ENCODE assay signal across 8 cellular contexts in genomic region chr20:48920527-48921167, GRCh38. TPM values are rescaled to one million over a fixed set of nuclear protein-coding genes. Genes with fewer than 3 reads are reported as not detected.
A peak's percentile ranks its signal among the peaks of the same experiment; 100 is the strongest.
DNase-seq lines count a peak whose midpoint lies in the region; ATAC-seq and TF ChIP-seq lines count a peak whose summit lies in the region.

No MANE protein-coding gene starts in this region.

- H3K4me1 ChIP-seq in SK-N-SH (ENCODE audit: control insufficient read depth in 1 of 2, insufficient read depth in 2 of 2, low read depth in 1 of 2, low read length in 1 of 2) (peaks cover 9 to 17% of the 10 kb centered on the region in 2 experiments; a peak in 3 of 4 replicates), adipocyte (ENCODE audit: control insufficient read depth, insufficient read depth, low read length) (peaks cover 31% of the 10 kb centered on the region), left lung (peaks cover 26 to 43% of the 10 kb centered on the region in 2 donors)

- H3K9ac ChIP-seq in SK-N-SH: peak overlapping the region; percentile 88
- peak overlapping the region; percentile 92 for H3K9ac ChIP-seq in adipocyte (ENCODE audit: low read length)

- H3K27ac ChIP-seq in SK-N-SH (ENCODE audit: low read depth in 2 of 2, low read length in 1 of 2) (peak overlapping the region in 1 of 2 experiments; percentile 77; a peak in 2 of 4 replicates), left lung (peak overlapping the region; percentile 96), temporal lobe (ENCODE audit: low read depth, low read length) (peak overlapping the region; percentile 93)

- CTCF ChIA-PET in SK-N-SH (lab: Yijun Ruan, JAX): interaction anchor here (0.8 to 2.8 kb wide), 4 partner anchors 14 to 297 kb away, joined by 3 to 12 read pairs (median 3); no protein-coding TSS in a partner anchor

- no peak for DNase-seq in SK-N-SH
- no peak for DNase-seq in adipocyte (ENCODE audit: low read depth)
- no peak for DNase-seq in left lung
- DNase-seq in NCI-H748 (lab: John Stamatoyannopoulos, UW; ENCODE audit: unreplicated experiment): no peak

- H4K20me1 ChIP-seq in SK-N-SH (ENCODE audit: insufficient read depth): peaks cover 21% of the 10 kb centered on the region

- peaks cover 17% of the 10 kb centered on the region for H3F3A ChIP-seq in SK-N-SH (replicated peaks; ENCODE audit: insufficient read depth)

- no peaks in the 10 kb centered on the region for H3K9me2 ChIP-seq in SK-N-SH

- H3K4me3 ChIP-seq in SK-N-SH (ENCODE audit: low read depth in 2 of 2, low read length in 1 of 2) (peak overlapping the region; percentile 80 to 92), adipocyte (ENCODE audit: low read length) (peak overlapping the region; percentile 94), left lung (peak overlapping the region; percentile 85 to 92)

- intact Hi-C loops in left lung (cut with DNase I): no loop called here

- H3K79me2 ChIP-seq in SK-N-SH (ENCODE audit: insufficient read depth): peaks cover 43% of the 10 kb centered on the region

- no peaks in the 10 kb centered on the region for H3K9me3 ChIP-seq in SK-N-SH
- no peaks in the 10 kb centered on the region for H3K9me3 ChIP-seq in adipocyte (ENCODE audit: control insufficient read depth, low read length)
- H3K9me3 ChIP-seq in left lung: no peaks in the 10 kb centered on the region

- no peak for TF ChIP-seq RAD21 in SK-N-SH (IDR thresholded peaks at IDR 0.05; ENCODE audit: low read length)

- no peak for TF ChIP-seq CTCF in SK-N-SH (IDR thresholded peaks at IDR 0.05)
- TF ChIP-seq CTCF in left lung (IDR thresholded peaks at IDR 0.05): no peak

- H3K36me3 ChIP-seq in SK-N-SH (replicated peaks in 1 of 2; ENCODE audit: control insufficient read depth in 1 of 2, insufficient read depth in 2 of 2, low read length in 1 of 2) (peaks cover 0 to 5% of the 10 kb centered on the region in 2 experiments), adipocyte (ENCODE audit: control insufficient read depth, insufficient read depth, low read length, severe bottlenecking) (no peaks in the 10 kb centered on the region), left lung (no peaks in the 10 kb centered on the region)

- no peaks in the 10 kb centered on the region for H3K27me3 ChIP-seq in SK-N-SH (ENCODE audit: insufficient read depth)
- peaks cover 8% of the 10 kb centered on the region for H3K27me3 ChIP-seq in adipocyte (replicated peaks; ENCODE audit: control insufficient read depth, insufficient read depth, low read length)
- no peaks in the 10 kb centered on the region for H3K27me3 ChIP-seq in left lung

- 25% methylated on average over 10 of the region's 10 CpGs for WGBS in SK-N-SH (ENCODE audit: low lambda C conversion rate)

- H2AFZ ChIP-seq in SK-N-SH (ENCODE audit: low read depth): peak overlapping the region; percentile 89

- ATAC-seq in SK-N-SH treated with all-trans-retinoic acid at 6 μM for 48 hours (no peak), left lung (no peak), GM21367 (IDR thresholded peaks at IDR 0.05; ENCODE audit: unreplicated experiment) (no peak), HG02678 (IDR thresholded peaks at IDR 0.05; ENCODE audit: unreplicated experiment) (no peak)

- peak overlapping the region; percentile 99 for H3K4me2 ChIP-seq in SK-N-SH

- POLR2A ChIA-PET in SK-N-SH (lab: Yijun Ruan, JAX): no interaction called here

- TF ChIP-seq EP300 in SK-N-SH (IDR thresholded peaks at IDR 0.05; ENCODE audit: borderline replicate concordance in 1 of 2, low read depth in 1 of 2, low read length in 1 of 2): no peak

TF ChIP-seq in SK-N-SH, 30 proteins besides CTCF, POLR2A, EP300 and RAD21 (continues in another document):
- no peak for TF ChIP-seq NFIC (IDR thresholded peaks at IDR 0.05; ENCODE audit: borderline replicate concordance)
- TF ChIP-seq MXI1 (IDR thresholded peaks at IDR 0.05; ENCODE audit: low read depth, low read length): no peak
- TF ChIP-seq TEAD4 (IDR thresholded peaks at IDR 0.05; ENCODE audit: borderline replicate concordance, insufficient read depth): no peak
- TF ChIP-seq YY1 (IDR thresholded peaks at IDR 0.05; ENCODE audit: low read depth): no peak
- no peak for TF ChIP-seq RFX5 (IDR thresholded peaks at IDR 0.05; ENCODE audit: low read length)
- no peak for TF ChIP-seq ELF1 (IDR thresholded peaks at IDR 0.05)
- TF ChIP-seq GABPA (IDR thresholded peaks at IDR 0.05; ENCODE audit: low read depth): no peak
- no peak for TF ChIP-seq PBX3 (IDR thresholded peaks at IDR 0.05)
- TF ChIP-seq ZBTB33 (IDR thresholded peaks at IDR 0.05; ENCODE audit: borderline replicate concordance, low read depth): no peak
- TF ChIP-seq TAF1 (IDR thresholded peaks at IDR 0.05; ENCODE audit: borderline replicate concordance, low read depth, low read length): no peak
- TF ChIP-seq RCOR1 (IDR thresholded peaks at IDR 0.05; ENCODE audit: low read length): no peak

TF ChIP-seq in SK-N-SH treated with all-trans-retinoic acid at 6 μM for 48 hours, 23 proteins besides CTCF, POLR2A, EP300 and RAD21 (continues in another document):
- TF ChIP-seq PATZ1 (CRISPR knock-in tag; IDR thresholded peaks at IDR 0.05; ENCODE audit: borderline replicate concordance): no peak
- no peak for TF ChIP-seq CSRNP3 (CRISPR knock-in tag; IDR thresholded peaks at IDR 0.05)
- TF ChIP-seq POU6F1 (CRISPR knock-in tag; IDR thresholded peaks at IDR 0.05; ENCODE audit: borderline replicate concordance, low read depth): no peak
- TF ChIP-seq OSR1 (CRISPR knock-in tag; IDR thresholded peaks at IDR 0.05): no peak
- no peak for TF ChIP-seq ISL1 (CRISPR knock-in tag; IDR thresholded peaks at IDR 0.05)
- TF ChIP-seq PPARA (CRISPR knock-in tag; IDR thresholded peaks at IDR 0.05; ENCODE audit: borderline replicate concordance): no peak
- no peak for TF ChIP-seq TCF4 (CRISPR knock-in tag; IDR thresholded peaks at IDR 0.05; ENCODE audit: borderline replicate concordance)
- TF ChIP-seq RARB (CRISPR knock-in tag; IDR thresholded peaks at IDR 0.05): no peak
- no peak for TF ChIP-seq SNAI2 (CRISPR knock-in tag; IDR thresholded peaks at IDR 0.05)
- TF ChIP-seq ZFP30 (CRISPR knock-in tag; IDR thresholded peaks at IDR 0.05): no peak
- no peak for TF ChIP-seq ARNTL (CRISPR knock-in tag; IDR thresholded peaks at IDR 0.05; ENCODE audit: borderline replicate concordance, low read depth)
- TF ChIP-seq CREB5 (CRISPR knock-in tag; IDR thresholded peaks at IDR 0.05; ENCODE audit: low read depth): no peak
- no peak for TF ChIP-seq CSDC2 (CRISPR knock-in tag; IDR thresholded peaks at IDR 0.05)
- no peak for TF ChIP-seq GLIS3 (CRISPR knock-in tag; IDR thresholded peaks at IDR 0.05)
- TF ChIP-seq ZFP3 (CRISPR knock-in tag; IDR thresholded peaks at IDR 0.05): no peak

RNA-seq across cellular contexts. Expression of gene ARFGEF2, which starts 0.9 kb away (rescaled TPM):
- polyA plus RNA-seq in SK-N-SH (2012; rRNA removed): 6.1 and 8.4 TPM in 2 replicates
- 7.1 and 7.9 TPM in 2 replicates for polyA plus RNA-seq in SK-N-SH (2012; cell fraction: cytosol; rRNA removed)
- 8.4 and 16.0 TPM in 2 replicates for polyA plus RNA-seq in SK-N-SH (2012; cell fraction: nucleus; rRNA removed)
- total RNA-seq in left lung (10 to 100 TPM; 31.6 to 34.5 TPM), temporal lobe (20.7 TPM)
